In genomic region chr1:240189386-240189989, GRCh38 we compare ENCODE assay signal across 8 cellular contexts.
DNase-seq lines count a peak whose midpoint lies in the region; ATAC-seq, FAIRE-seq and TF ChIP-seq lines count a peak whose summit lies in the region.

No MANE protein-coding gene starts in this region.

- no peaks in the 10 kb centered on the region for H3K36me3 ChIP-seq in endothelial cell of umbilical vein (ENCODE audit: control insufficient read depth in 2 of 2, extremely low read depth in 1 of 2, insufficient read depth in 2 of 2, low read length in 2 of 2)
- no peaks in the 10 kb centered on the region for H3K36me3 ChIP-seq in osteoblast (ENCODE audit: insufficient read depth, low read length)

- H2AFZ ChIP-seq in endothelial cell of umbilical vein (ENCODE audit: low read depth, low read length) (no peak overlapping the region), osteoblast (ENCODE audit: low read length) (no peak overlapping the region)

- ATAC-seq in GM19455 (IDR thresholded peaks at IDR 0.05; ENCODE audit: unreplicated experiment) = peak; percentile 78

- peak; percentile 82 for TF ChIP-seq CTCF in RWPE1 (conservative IDR thresholded peaks at IDR 0.05; ENCODE audit: low read depth)
- TF ChIP-seq CTCF in endothelial cell of umbilical vein (IDR thresholded peaks at IDR 0.05; ENCODE audit: extremely low read depth in 1 of 2, insufficient read depth in 1 of 2, low read depth in 1 of 2, low read length in 2 of 2) = peak; percentile 63
- peak; percentile 85 for TF ChIP-seq CTCF in osteoblast (IDR thresholded peaks at IDR 0.05; ENCODE audit: extremely low read depth, low read depth, low read length)

- dilution Hi-C loops in endothelial cell of umbilical vein (cut with MboI; ENCODE audit: extremely low pct_ligation_motif_present, low sequenced_read_pairs) = no loop called here

- no peak for TF ChIP-seq POLR2A in endothelial cell of umbilical vein (IDR thresholded peaks at IDR 0.05; ENCODE audit: low read depth, low read length)

- H4K20me1 ChIP-seq in endothelial cell of umbilical vein (replicated peaks; ENCODE audit: control insufficient read depth, extremely low read depth, insufficient read depth, low read length) (no peaks in the 10 kb centered on the region), osteoblast (ENCODE audit: insufficient read depth, low read length) (no peaks in the 10 kb centered on the region)

- intact Hi-C loops in endothelial cell of umbilical vein (cut with micrococcal nuclease) = loop anchor here (1.0 kb wide), 1 partner anchor 162 kb away; no protein-coding TSS in a partner anchor

- H3K4me1 ChIP-seq in endothelial cell of umbilical vein (ENCODE audit: control insufficient read depth, extremely low read depth, insufficient read depth, low read length) = no peaks in the 10 kb centered on the region
- H3K4me1 ChIP-seq in osteoblast (ENCODE audit: insufficient read depth, low read length) = peaks cover 26% of the 10 kb centered on the region

- DNase-seq in NCI-H510A treated with DMSO at 0.1 percent for 48 hours (lab: John Stamatoyannopoulos, UW) (peak; percentile 15), NCI-H510A (lab: John Stamatoyannopoulos, UW) (no peak), HuH-7 (ENCODE audit: low spot score) (peak; percentile 25), RWPE1 (ENCODE audit: low spot score) (peak; percentile 58), endothelial cell of umbilical vein (ENCODE audit: low read depth, low spot score) (peak; percentile 43), osteoblast (ENCODE audit: insufficient read length, low spot score, missing footprints) (no peak), GOT3 (lab: John Stamatoyannopoulos, UW) (no peak)

- H3K79me2 ChIP-seq in endothelial cell of umbilical vein (ENCODE audit: control insufficient read depth, insufficient read depth, low read length) (no peaks in the 10 kb centered on the region), osteoblast (ENCODE audit: insufficient read depth, low read length) (no peaks in the 10 kb centered on the region)

- H3K27ac ChIP-seq in RWPE1 = no peak overlapping the region
- no peak overlapping the region for H3K27ac ChIP-seq in endothelial cell of umbilical vein (ENCODE audit: insufficient read depth, low read depth, low read length)
- H3K27ac ChIP-seq in osteoblast (ENCODE audit: low read depth, low read length) = no peak overlapping the region

- CTCF ChIA-PET in RWPE1 (lab: Yijun Ruan, JAX) (interaction anchor here (0.6 to 1.5 kb wide), 12 partner anchors 8 to 1000 kb away, joined by 3 to 10 read pairs (median 3); no protein-coding TSS in a partner anchor), endothelial cell of umbilical vein (lab: Charles Lee) (interaction anchor here (0.6 to 2.0 kb wide), 10 partner anchors 25 to 238 kb away, joined by 3 to 21 read pairs (median 4); no protein-coding TSS in a partner anchor)

- POLR2A ChIA-PET in RWPE1 (lab: Yijun Ruan, JAX; ENCODE audit: low non-redundant PET) (no interaction called here), endothelial cell of umbilical vein (lab: Charles Lee) (no interaction called here)

- no peak for FAIRE-seq in endothelial cell of umbilical vein (lab: Jason Lieb, UNC)

- no TSS peak for BruUV-seq in endothelial cell of umbilical vein (replicated peaks; lab: Mats Ljungman, UMichigan)

- no peaks in the 10 kb centered on the region for H3K9me1 ChIP-seq in endothelial cell of umbilical vein (replicated peaks; ENCODE audit: control insufficient read depth, extremely low read depth, insufficient read depth, low read length)

- no peaks in the 10 kb centered on the region for H3K27me3 ChIP-seq in endothelial cell of umbilical vein (ENCODE audit: control insufficient read depth in 2 of 2, insufficient read depth in 2 of 2, low read length in 2 of 2)
- H3K27me3 ChIP-seq in osteoblast (ENCODE audit: insufficient read depth, low read length) = no peaks in the 10 kb centered on the region

- H3K4me2 ChIP-seq in endothelial cell of umbilical vein (ENCODE audit: insufficient read depth, low read length) (no peak overlapping the region), osteoblast (ENCODE audit: insufficient read depth, low read length) (no peak overlapping the region)

- H3K4me3 ChIP-seq in endothelial cell of umbilical vein (replicated peaks in 1 of 3; ENCODE audit: insufficient read depth in 1 of 3, low read depth in 1 of 3, low read length in 3 of 3) (no peak overlapping the region), osteoblast (ENCODE audit: insufficient read depth, low read length) (no peak overlapping the region)

- H3K9me3 ChIP-seq in endothelial cell of umbilical vein (replicated peaks; ENCODE audit: control insufficient read depth, insufficient read depth, low read length) (no peaks in the 10 kb centered on the region), osteoblast (ENCODE audit: low read depth, low read length) (no peaks in the 10 kb centered on the region)

- H3K9ac ChIP-seq in endothelial cell of umbilical vein (replicated peaks; ENCODE audit: extremely low read depth, insufficient read depth, low read length) = no peak overlapping the region

TF ChIP-seq in endothelial cell of umbilical vein, 7 proteins besides CTCF, POLR2A, EP300 and RAD21:
- TF ChIP-seq JUN (IDR thresholded peaks at IDR 0.05; ENCODE audit: borderline replicate concordance, insufficient read depth, insufficient read length, low read depth) (no peak), EZH2 (IDR thresholded peaks at IDR 0.05; ENCODE audit: borderline replicate concordance, low read depth, low read length, severe bottlenecking) (no peak), GATA2 (IDR thresholded peaks at IDR 0.05; ENCODE audit: insufficient read depth, insufficient read length, low read depth, low read length) (no peak), MAX (IDR thresholded peaks at IDR 0.05; ENCODE audit: insufficient read depth, insufficient read length) (no peak), FOS (IDR thresholded peaks at IDR 0.05; ENCODE audit: borderline replicate concordance, insufficient read depth, low read length) (no peak), MYC (IDR thresholded peaks at IDR 0.05; ENCODE audit: low read depth, low read length) (no peak), POLR2AphosphoS5 (IDR thresholded peaks at IDR 0.05; ENCODE audit: insufficient read depth, low read depth, low read length) (no peak)

Comparison
In these comparisons a context has a peak if more than half of its experiments do, and no peak if none do; other contexts are left out.
1. DNase-seq: peak in NCI-H510A treated with DMSO at 0.1 percent for 48 hours (single experiment), HuH-7 (single experiment), RWPE1 (single experiment) and endothelial cell of umbilical vein (single experiment); none in NCI-H510A (single experiment), osteoblast (single experiment) and GOT3 (single experiment).
2. Peak in every context shown above with its lines, with median percentiles within 50 percentile points of each other: CTCF ChIP-seq.